Comparison of ENCODE assay signal across 11 cellular contexts in genomic region chr1:206895320-206895719, GRCh38. TPM values are rescaled to one million over a fixed set of nuclear protein-coding genes. Genes with fewer than 3 reads are reported as not detected.
DNase-seq lines count a peak whose midpoint lies in the region; ATAC-seq and TF ChIP-seq lines count a peak whose summit lies in the region.
"Had no signal": no experiment of that assay in that cellular context is flagged by ENCODE, and none has a peak within 500 bp of the region (broad histone marks: within the 10 kb centered on the region; RNA-seq: fewer than 3 reads in every experiment).

No MANE protein-coding gene starts in this region.

- H3K27ac ChIP-seq in esophagus squamous epithelium (peak overlapping the region in 3 of 4 donors; percentile 28 to 64 (median 30)), OCI-LY7 (ENCODE audit: low read depth, low read length, poor library complexity, severe bottlenecking) (no peak overlapping the region), suprapubic skin (no peak overlapping the region)
- H3K27ac ChIP-seq: upper lobe of right lung had no signal

- H3K4me3 ChIP-seq in esophagus squamous epithelium = no peak overlapping the region
- no peak overlapping the region for H3K4me3 ChIP-seq in OCI-LY7 (ENCODE audit: low read depth, low read length, poor library complexity, severe bottlenecking)
- no peak overlapping the region for H3K4me3 ChIP-seq in suprapubic skin
- H3K4me3 ChIP-seq: upper lobe of right lung had no signal

- H4K20me1 ChIP-seq in OCI-LY7 (ENCODE audit: insufficient read depth, low read length) = no peaks in the 10 kb centered on the region

- intact Hi-C loops in esophagus squamous epithelium (cut with DNase I) = no loop called here
- intact Hi-C loops in OCI-LY7 (cut with micrococcal nuclease; ENCODE audit: unreplicated experiment) = no loop called here
- intact Hi-C loops in natural killer cell (cut with micrococcal nuclease) = no loop called here

- H2AFZ ChIP-seq in OCI-LY7 (ENCODE audit: low read length) = no peak overlapping the region

- H3K4me2 ChIP-seq in OCI-LY7 (ENCODE audit: low read length) = no peak overlapping the region

- DNase-seq in stimulated activated naive CD8-positive, alpha-beta T cell treated with anti-CD3 and anti-CD28 coated beads, Interleukin-15, amount 100 ng/mL, for 72 hours = no peak
- DNase-seq in NCI-H526 (lab: John Stamatoyannopoulos, UW) (peak; percentile 88 to 89), esophagus squamous epithelium (lab: John Stamatoyannopoulos, UW) (no peak), OCI-LY7 (ENCODE audit: low spot score) (no peak), suprapubic skin (ENCODE audit: low spot score in 2 of 2) (no peak), natural killer cell (no peak)
- DNase-seq: GDM1, T-cell, upper lobe of right lung had no signal

- H3K79me2 ChIP-seq in OCI-LY7 (ENCODE audit: insufficient read depth, low read depth, low read length) = no peaks in the 10 kb centered on the region

- WGBS in esophagus squamous epithelium, 2 donors = 23 to 34% methylated on average over 2 to 3 of the region's 3 CpGs
- 50% methylated on average over 3 of the region's 3 CpGs for WGBS in suprapubic skin

- no TSS peak for BruUV-seq in OCI-LY7 (replicated peaks; lab: Mats Ljungman, UMichigan)

- no peaks in the 10 kb centered on the region for H3K9me3 Mint-ChIP-seq in stimulated activated naive CD8-positive, alpha-beta T cell treated with anti-CD3 and anti-CD28 coated beads, Interleukin-15, Interleukin-2, amounts not matched to agents 100 ng/mL and 50 ng/mL, for 24 hours
- H3K9me3 Mint-ChIP-seq in stimulated activated naive CD8-positive, alpha-beta T cell treated with anti-CD3 and anti-CD28 coated beads, Interleukin-15, amount 100 ng/mL, for 72 hours = no peaks in the 10 kb centered on the region
- no peaks in the 10 kb centered on the region for H3K9me3 Mint-ChIP-seq in natural killer cell
- H3K9me3 Mint-ChIP-seq: T-cell had no signal

- TF ChIP-seq CTCF in esophagus squamous epithelium (IDR thresholded peaks at IDR 0.05) (no peak), OCI-LY7 (conservative IDR thresholded peaks at IDR 0.05; ENCODE audit: low read length) (no peak), suprapubic skin (IDR thresholded peaks at IDR 0.05) (no peak), natural killer cell (IDR thresholded peaks at IDR 0.05) (no peak)

- H3K27ac Mint-ChIP-seq in stimulated activated naive CD8-positive, alpha-beta T cell treated with anti-CD3 and anti-CD28 coated beads, Interleukin-15, Interleukin-2, amounts not matched to agents 100 ng/mL and 50 ng/mL, for 24 hours = peak overlapping the region; percentile 6
- H3K27ac Mint-ChIP-seq in stimulated activated naive CD8-positive, alpha-beta T cell treated with anti-CD3 and anti-CD28 coated beads, Interleukin-15, amount 100 ng/mL, for 72 hours = no peak overlapping the region
- no peak overlapping the region for H3K27ac Mint-ChIP-seq in natural killer cell

- TF ChIP-seq POLR2A in esophagus squamous epithelium (IDR thresholded peaks at IDR 0.05) (no peak), suprapubic skin (IDR thresholded peaks at IDR 0.05) (no peak)

- ATAC-seq in stimulated activated naive CD8-positive, alpha-beta T cell treated with anti-CD3 and anti-CD28 coated beads, Interleukin-15, amount 100 ng/mL, for 72 hours = no peak
- no peak for ATAC-seq in natural killer cell
- ATAC-seq in GM21423 (IDR thresholded peaks at IDR 0.05; ENCODE audit: unreplicated experiment) = no peak
- ATAC-seq: T-cell had no signal

- H3K27me3 Mint-ChIP-seq in stimulated activated naive CD8-positive, alpha-beta T cell treated with anti-CD3 and anti-CD28 coated beads, Interleukin-15, Interleukin-2, amounts not matched to agents 100 ng/mL and 50 ng/mL, for 24 hours = no peaks in the 10 kb centered on the region
- no peaks in the 10 kb centered on the region for H3K27me3 Mint-ChIP-seq in stimulated activated naive CD8-positive, alpha-beta T cell treated with anti-CD3 and anti-CD28 coated beads, Interleukin-15, amount 100 ng/mL, for 72 hours
- peaks cover 0 to 3% of the 10 kb centered on the region in 2 donors for H3K27me3 Mint-ChIP-seq in natural killer cell (ENCODE audit: low read depth in 2 of 2)
- H3K27me3 Mint-ChIP-seq: T-cell had no signal

- CTCF ChIA-PET in OCI-LY7 (lab: Charles Lee; ENCODE audit: unreplicated experiment) = no interaction called here

- peaks cover 93% of the 10 kb centered on the region for H3K4me1 Mint-ChIP-seq in stimulated activated naive CD8-positive, alpha-beta T cell treated with anti-CD3 and anti-CD28 coated beads, Interleukin-15, Interleukin-2, amounts not matched to agents 100 ng/mL and 50 ng/mL, for 24 hours (ENCODE audit: low read depth)
- peaks cover 67% of the 10 kb centered on the region for H3K4me1 Mint-ChIP-seq in stimulated activated naive CD8-positive, alpha-beta T cell treated with anti-CD3 and anti-CD28 coated beads, Interleukin-15, amount 100 ng/mL, for 72 hours
- H3K4me1 Mint-ChIP-seq in natural killer cell = peaks cover 12 to 21% of the 10 kb centered on the region in 2 donors

- no peak overlapping the region for H3K4me3 Mint-ChIP-seq in stimulated activated naive CD8-positive, alpha-beta T cell treated with anti-CD3 and anti-CD28 coated beads, Interleukin-15, Interleukin-2, amounts not matched to agents 100 ng/mL and 50 ng/mL, for 24 hours
- H3K4me3 Mint-ChIP-seq in stimulated activated naive CD8-positive, alpha-beta T cell treated with anti-CD3 and anti-CD28 coated beads, Interleukin-15, amount 100 ng/mL, for 72 hours = no peak overlapping the region
- H3K4me3 Mint-ChIP-seq in natural killer cell = no peak overlapping the region
- H3K4me3 Mint-ChIP-seq: T-cell had no signal

- no peak for TF ChIP-seq EP300 in suprapubic skin (IDR thresholded peaks at IDR 0.05)

- no peaks in the 10 kb centered on the region for H3K9me2 ChIP-seq in OCI-LY7 (ENCODE audit: insufficient read depth, low read length)

- POLR2A ChIA-PET in OCI-LY7 (lab: Charles Lee) = interaction anchor here (0.8 kb wide), 1 partner anchor 10 kb away, joined by 3 read pairs; no protein-coding TSS in a partner anchor

- H3K4me1 ChIP-seq in esophagus squamous epithelium = peaks cover 5 to 28% (median 12%) of the 10 kb centered on the region in 3 donors
- H3K4me1 ChIP-seq in OCI-LY7 (ENCODE audit: insufficient read depth, low read length, poor library complexity, severe bottlenecking) = no peaks in the 10 kb centered on the region
- peaks cover 20% of the 10 kb centered on the region for H3K4me1 ChIP-seq in suprapubic skin

- H3K36me3 ChIP-seq in esophagus squamous epithelium (no peaks in the 10 kb centered on the region), OCI-LY7 (ENCODE audit: insufficient read depth, low read length) (no peaks in the 10 kb centered on the region), suprapubic skin (no peaks in the 10 kb centered on the region)
- H3K36me3 ChIP-seq: upper lobe of right lung had no signal

- peaks cover 0 to 24% (median 0%) of the 10 kb centered on the region in 4 donors for H3K27me3 ChIP-seq in esophagus squamous epithelium
- H3K27me3 ChIP-seq in suprapubic skin = peaks cover 4% of the 10 kb centered on the region
- H3K27me3 ChIP-seq: upper lobe of right lung had no signal

- no peaks in the 10 kb centered on the region for H3K9me3 ChIP-seq in esophagus squamous epithelium
- H3K9me3 ChIP-seq in OCI-LY7 (ENCODE audit: low read length) = no peaks in the 10 kb centered on the region
- H3K9me3 ChIP-seq in suprapubic skin = no peaks in the 10 kb centered on the region
- H3K9me3 ChIP-seq: upper lobe of right lung had no signal

- no peaks in the 10 kb centered on the region for H3K36me3 Mint-ChIP-seq in stimulated activated naive CD8-positive, alpha-beta T cell treated with anti-CD3 and anti-CD28 coated beads, Interleukin-15, Interleukin-2, amounts not matched to agents 100 ng/mL and 50 ng/mL, for 24 hours (ENCODE audit: low read depth)
- no peaks in the 10 kb centered on the region for H3K36me3 Mint-ChIP-seq in natural killer cell

RNA-seq across cellular contexts. Expression of gene IL24, which starts 1.9 kb away (rescaled TPM):
- total RNA-seq in esophagus squamous epithelium (not detected), OCI-LY7 (2022) (not detected in 2 replicates), suprapubic skin (not detected), natural killer cell (not detected)
- not detected in 2 replicates for total RNA-seq in OCI-LY7 (2014; rRNA removed; shearing (Covaris generic))
- total RNA-seq: upper lobe of right lung had no signal

RNA-seq across cellular contexts. Expression of gene FCMR, which starts 26.4 kb away (rescaled TPM):
- total RNA-seq in esophagus squamous epithelium (1 to 10 TPM in 1 of 4 donors, under 1 TPM in 2, not detected in 1; 0.88 to 4.2 (median 1.00) TPM), OCI-LY7 (2022) (9.2 and 10.6 TPM in 2 replicates), suprapubic skin (1 to 10 TPM in 3 of 4 donors, under 1 TPM in 1; 0.39 to 2.9 (median 2.2) TPM), natural killer cell (100 to 1,000 TPM; 157 to 178 (median 177) TPM)
- 3.2 and 5.2 TPM in 2 replicates for total RNA-seq in OCI-LY7 (2014; rRNA removed; shearing (Covaris generic))

RNA-seq across cellular contexts. Expression of gene IL20, which starts 29.9 kb away (rescaled TPM):
- total RNA-seq in esophagus squamous epithelium (1 to 10 TPM in 1 of 4 donors, not detected in 3; 1.1 TPM), OCI-LY7 (2022) (not detected in 2 replicates), suprapubic skin (1 to 10 TPM in 2 of 4 donors, under 1 TPM in 1, not detected in 1; 0.76 to 1.4 (median 1.0) TPM), natural killer cell (not detected)
- not detected in 2 replicates for total RNA-seq in OCI-LY7 (2014; rRNA removed; shearing (Covaris generic))
- total RNA-seq: T-cell, upper lobe of right lung had no signal

RNA-seq across cellular contexts. Expression of gene PIGR, which starts 50.9 kb away (rescaled TPM):
- total RNA-seq in esophagus squamous epithelium = 100 to 1,000 TPM in 1 of 4 donors, 1 to 10 TPM in 1, under 1 TPM in 1, not detected in 1; 0.99 to 144 (median 1.1) TPM
- total RNA-seq in OCI-LY7 (2014; rRNA removed; shearing (Covaris generic)) = 0.03 TPM in 1 of 2 replicates, not detected in the other
- total RNA-seq in OCI-LY7 (2022) = 0.17 TPM in 1 of 2 replicates, not detected in the other
- 1 to 10 TPM in 3 of 4 donors, under 1 TPM in 1; 0.49 to 6.4 (median 2.3) TPM for total RNA-seq in suprapubic skin
- total RNA-seq in natural killer cell = under 1 TPM in 1 of 3 donors, not detected in 2; 0.38 TPM

Comparison
In these comparisons a context has a peak if more than half of its experiments do, and no peak if none do; other contexts are left out.
1. DNase-seq: peak in NCI-H526 (2 of 2); none in stimulated activated naive CD8-positive, alpha-beta T cell treated with anti-CD3 and anti-CD28 coated beads, Interleukin-15, amount 100 ng/mL, for 72 hours (0 of 2), esophagus squamous epithelium (single experiment), OCI-LY7 (single experiment), suprapubic skin (0 of 2) and natural killer cell (single experiment).
2. H3K27ac ChIP-seq: peak in esophagus squamous epithelium (3 of 4); none in OCI-LY7 (single experiment) and suprapubic skin (single experiment).
3. RNA of gene FCMR, which starts 26.4 kb away (total RNA-seq): 157 to 178 TPM in natural killer cell; 3.2 to 10.6 TPM in OCI-LY7, 0.39 to 2.9 TPM in suprapubic skin and 0.88 to 4.2 TPM in esophagus squamous epithelium; every median in the first group is over 10 times any median in the second.